ENCODE assay signal across 29 cellular contexts in genomic region chr1:23211955-23212354, GRCh38. TPM values are rescaled to one million over a fixed set of nuclear protein-coding genes. Genes with fewer than 3 reads are reported as not detected.
"Had no signal": no experiment of that assay in that cellular context is flagged by ENCODE, and none has a peak within 500 bp of the region (broad histone marks: within the 10 kb centered on the region; RNA-seq: fewer than 3 reads in every experiment).

No MANE protein-coding gene starts in this region.

- H3K27ac Mint-ChIP-seq: activated CD4-positive, alpha-beta memory T cell treated with anti-CD3 and anti-CD28 coated beads, Interleukin-2, amount 10 ng/mL, durations not matched to agents 7 days and 5 days; activated CD4-positive, alpha-beta T cell treated with anti-CD3 and anti-CD28 coated beads for 36 hours; activated naive CD8-positive, alpha-beta T cell treated with anti-CD3 and anti-CD28 coated beads, Interleukin-2, amount 10 ng/mL, durations not matched to agents 7 days and 5 days; activated T-cell treated with anti-CD3 and anti-CD28 coated beads, Interleukin-2, amount 50 U/mL, for 72 hours; IgD-negative memory B cell; T-helper 1 cell treated with Interleukin-12 subunit alpha and Interleukin-12 subunit beta and Interleukin-4 antibody, amounts not matched to agents 30 μg/mL and 1 μg/mL, for 36 hours had no signal

- H3K36me3 Mint-ChIP-seq: activated naive CD8-positive, alpha-beta T cell treated with anti-CD3 and anti-CD28 coated beads, Interleukin-2, amount 10 ng/mL, durations not matched to agents 7 days and 5 days; IgD-negative memory B cell had no signal

- H3K4me3 ChIP-seq: breast epithelium, SJSA1 had no signal

- H3K27ac ChIP-seq: breast epithelium, KMS-11, SJSA1, WERI-Rb-1 had no signal

- H3K9me3 ChIP-seq: breast epithelium, SJSA1 had no signal

- H3K9ac ChIP-seq: KMS-11 had no signal

- H3K36me3 ChIP-seq: breast epithelium, SJSA1, WERI-Rb-1 had no signal

- FAIRE-seq: RCC 7860, TTC549 had no signal

- H3K4me3 Mint-ChIP-seq: activated CD4-positive, alpha-beta memory T cell treated with anti-CD3 and anti-CD28 coated beads, Interleukin-2, amount 10 ng/mL, durations not matched to agents 7 days and 5 days; activated CD4-positive, alpha-beta T cell treated with anti-CD3 and anti-CD28 coated beads for 36 hours; activated naive CD8-positive, alpha-beta T cell treated with anti-CD3 and anti-CD28 coated beads, Interleukin-2, amount 10 ng/mL, durations not matched to agents 7 days and 5 days; activated T-cell treated with anti-CD3 and anti-CD28 coated beads, Interleukin-2, amount 50 U/mL, for 72 hours; T-helper 1 cell treated with Interleukin-12 subunit alpha and Interleukin-12 subunit beta and Interleukin-4 antibody, amounts not matched to agents 30 μg/mL and 1 μg/mL, for 36 hours had no signal

- ATAC-seq: activated CD4-positive, alpha-beta T cell treated with anti-CD3 and anti-CD28 coated beads for 36 hours; activated T-cell treated with anti-CD3 and anti-CD28 coated beads, Interleukin-2, amount 50 U/mL, for 72 hours; SK-N-SH treated with all-trans-retinoic acid at 6 μM for 48 hours had no signal

- H3K4me1 ChIP-seq: breast epithelium had no signal

- DNase-seq: activated CD4-positive, alpha-beta memory T cell treated with anti-CD3 and anti-CD28 coated beads, Interleukin-2, amount 10 ng/mL, durations not matched to agents 7 days and 5 days; activated CD4-positive, alpha-beta T cell treated with anti-CD3 and anti-CD28 coated beads for 36 hours; activated CD4-positive, alpha-beta T cell treated with anti-CD3 and anti-CD28 coated beads, Interleukin-2, amount 50 U/mL, for 1 hour; activated naive CD4-positive, alpha-beta T cell treated with anti-CD3 and anti-CD28 coated beads, Interleukin-2, amount 50 U/mL, for 16 hours; activated naive CD8-positive, alpha-beta T cell treated with anti-CD3 and anti-CD28 coated beads, Interleukin-2, amount 10 ng/mL, durations not matched to agents 7 days and 5 days; activated T-cell treated with anti-CD3 and anti-CD28 coated beads, Interleukin-2, amount 50 U/mL, for 72 hours; aorta; central memory CD4-positive, alpha-beta T cell; NCI-H1092; NCI-H1417; NCI-H1930; NCI-H2171 treated with DMSO at 0.1 percent for 48 hours; NCI-H226; NCI-H526; NCI-H82; NK-92 treated with Interleukin-12 subunit alpha and Interleukin-12 subunit beta, amount 100 ng/mL, for 24 hours; SHP77; SW 1271; T1000; WERI-Rb-1 had no signal

- H3K4me1 Mint-ChIP-seq: activated CD4-positive, alpha-beta T cell treated with anti-CD3 and anti-CD28 coated beads for 36 hours had no signal

- H3K9me3 Mint-ChIP-seq: activated CD4-positive, alpha-beta memory T cell treated with anti-CD3 and anti-CD28 coated beads, Interleukin-2, amount 10 ng/mL, durations not matched to agents 7 days and 5 days; activated naive CD8-positive, alpha-beta T cell treated with anti-CD3 and anti-CD28 coated beads, Interleukin-2, amount 10 ng/mL, durations not matched to agents 7 days and 5 days; activated T-cell treated with anti-CD3 and anti-CD28 coated beads, Interleukin-2, amount 50 U/mL, for 72 hours; IgD-negative memory B cell; T-helper 1 cell treated with Interleukin-12 subunit alpha and Interleukin-12 subunit beta and Interleukin-4 antibody, amounts not matched to agents 30 μg/mL and 1 μg/mL, for 36 hours had no signal

RNA-seq across cellular contexts. Expression of gene HTR1D, which starts 5.3 kb away (rescaled TPM):
- total RNA-seq: activated CD4-positive, alpha-beta memory T cell treated with anti-CD3 and anti-CD28 coated beads, Interleukin-2, amount 10 ng/mL, durations not matched to agents 7 days and 5 days; activated CD4-positive, alpha-beta T cell treated with anti-CD3 and anti-CD28 coated beads for 36 hours; activated CD8-positive, alpha-beta memory T cell treated with anti-CD3 and anti-CD28 coated beads for 36 hours; activated naive CD8-positive, alpha-beta T cell treated with anti-CD3 and anti-CD28 coated beads, Interleukin-2, amount 10 ng/mL, durations not matched to agents 7 days and 5 days; activated T-cell treated with anti-CD3 and anti-CD28 coated beads, Interleukin-2, amount 50 U/mL, for 72 hours; aorta; breast epithelium had no signal
- polyA plus RNA-seq: IgD-negative memory B cell had no signal
